ENCODE assay signal across 31 cellular contexts in genomic region chr15:72176155-72176554, GRCh38. TPM values are rescaled to one million over a fixed set of nuclear protein-coding genes. Genes with fewer than 3 reads are reported as not detected.
DNase-seq lines count a peak whose midpoint lies in the region; ATAC-seq, FAIRE-seq and TF ChIP-seq lines count a peak whose summit lies in the region.
"Had no signal": no experiment of that assay in that cellular context is flagged by ENCODE, and none has a peak within 500 bp of the region (broad histone marks: within the 10 kb centered on the region; RNA-seq: fewer than 3 reads in every experiment).

No MANE protein-coding gene starts in this region.

- H3K9me2 ChIP-seq in GM23248 (ENCODE audit: insufficient read depth), result no peaks in the 10 kb centered on the region

- no peak for TF ChIP-seq EP300 in H1 (IDR thresholded peaks at IDR 0.05; ENCODE audit: borderline replicate concordance in 1 of 2, low read depth in 2 of 2, low read length in 2 of 2)

- whole genome bisulfite sequencing in H1 (ENCODE audit: extremely low coverage in 1 of 2, insufficient coverage in 1 of 2, insufficient read length in 1 of 2, insufficient replicate concordance in 2 of 2, low coverage in 1 of 2, low lambda C conversion rate in 2 of 2, missing lambda C conversion rate in 1 of 2), 2 experiments, result 98% methylated on average over 6 of the region's 6 CpGs; no CpG with 5 or more reads in 1 of the 2 experiments
- 74 to 91% (median 88%) methylated on average over 6 of the region's 6 CpGs for WGBS in spleen, 5 donors
- 23 to 26% methylated on average over 5 to 6 of the region's 6 CpGs for WGBS in GM23248 (ENCODE audit: low coverage in 1 of 2, low lambda C conversion rate in 2 of 2, missing lambda C conversion rate in 2 of 2), 2 experiments

- H4K5ac ChIP-seq in H1 (ENCODE audit: insufficient read length, low read depth, low read length), result no peak overlapping the region

- 0 out of 2 replicates have a peak overlapping the region, but pooled peaks have one; percentile 9 for H2BK12ac ChIP-seq in H1 (ENCODE audit: low read depth, low read length)

- no peak for ATAC-seq in HG03469 (IDR thresholded peaks at IDR 0.05; ENCODE audit: unreplicated experiment)
- ATAC-seq: left lung, natural killer cell, WTC11 had no signal

- H2BK120ac ChIP-seq in H1 (replicated peaks; ENCODE audit: low read depth, low read length), result no peak overlapping the region

- TF ChIP-seq POLR2A in H1 (IDR thresholded peaks at IDR 0.05; ENCODE audit: control extremely low read depth in 1 of 2, low read depth in 2 of 2, low read length in 2 of 2) (no peak), spleen (IDR thresholded peaks at IDR 0.05) (no peak)

- in situ Hi-C loops in Caki2 (cut with HindIII; ENCODE audit: low pct_unique_long_range_greater_than_20kb, low sequenced_read_pairs), result no loop called here
- in situ Hi-C loops in GM23248 (cut with MboI), result no loop called here

- no peak overlapping the region for H4K8ac ChIP-seq in H1 (ENCODE audit: extremely low read depth, insufficient read depth, low read length)

- intact Hi-C loops in spleen (cut with DNase I; ENCODE audit: low total_unique reads), result no loop called here
- intact Hi-C loops in CD4-positive, alpha-beta memory T cell (cut with micrococcal nuclease), result no loop called here

- no peaks in the 10 kb centered on the region for H3K36me3 ChIP-seq in H1 (ENCODE audit: control insufficient read depth in 2 of 4, insufficient read depth in 4 of 4, low read length in 3 of 4)
- no peaks in the 10 kb centered on the region for H3K36me3 ChIP-seq in spleen
- no peaks in the 10 kb centered on the region for H3K36me3 ChIP-seq in GM23248 (ENCODE audit: low read depth)
- no peaks in the 10 kb centered on the region for H3K36me3 ChIP-seq in CD4-positive, alpha-beta memory T cell (ENCODE audit: insufficient read depth, low read length)
- H3K36me3 ChIP-seq: left lung, thoracic aorta, uterus had no signal

- H3K4me3 ChIP-seq in H1 (ENCODE audit: extremely low read depth in 1 of 4, insufficient read depth in 2 of 4, low read depth in 3 of 4, low read length in 4 of 4) (no peak overlapping the region), spleen (no peak overlapping the region), GM23248 (no peak overlapping the region)
- no peak overlapping the region for H3K4me3 ChIP-seq in CD4-positive, alpha-beta memory T cell (ENCODE audit: low read length in 2 of 2)
- H3K4me3 ChIP-seq: left lung, thoracic aorta, uterus had no signal

- no peak overlapping the region for H3K27ac ChIP-seq in H1 (ENCODE audit: low read depth, low read length)
- H3K27ac ChIP-seq in spleen, result no peak overlapping the region
- H3K27ac ChIP-seq in GM23248, result no peak overlapping the region
- no peak overlapping the region for H3K27ac ChIP-seq in CD4-positive, alpha-beta memory T cell (ENCODE audit: low read depth, low read length)
- H3K27ac ChIP-seq: C4-2B, left lung, thoracic aorta, uterus had no signal

- H3K4me3 Mint-ChIP-seq in CD4-positive, alpha-beta memory T cell, result no peak overlapping the region
- H3K4me3 Mint-ChIP-seq: activated naive CD8-positive, alpha-beta T cell; natural killer cell; stimulated activated naive CD8-positive, alpha-beta T cell treated with anti-CD3 and anti-CD28 coated beads, Interleukin-15, Interleukin-2, amounts not matched to agents 100 ng/mL and 50 ng/mL, for 24 hours; WTC11 had no signal

- CTCF ChIA-PET in H1 (lab: Charles Lee; ENCODE audit: partially characterized antibody), result interaction anchor here (1.3 to 1.5 kb wide), 2 partner anchors 8 to 20 kb away, joined by 6 read pairs; no protein-coding TSS in a partner anchor
- CTCF ChIA-PET in CD4-positive, alpha-beta memory T cell (lab: Charles Lee; ENCODE audit: partially characterized antibody), result no interaction called here

- peaks cover 0 to 4% (median 0%) of the 10 kb centered on the region in 4 experiments; a peak in 1 of 7 replicates for H3K4me1 ChIP-seq in H1 (replicated peaks in 1 of 4; ENCODE audit: control insufficient read depth in 3 of 4, insufficient read depth in 4 of 4, low read length in 3 of 4)
- no peaks in the 10 kb centered on the region for H3K4me1 ChIP-seq in spleen
- H3K4me1 ChIP-seq in GM23248 (ENCODE audit: insufficient read depth), result no peaks in the 10 kb centered on the region
- H3K4me1 ChIP-seq in CD4-positive, alpha-beta memory T cell (ENCODE audit: insufficient read depth, low read length), result no peaks in the 10 kb centered on the region
- H3K4me1 ChIP-seq: uterus had no signal

- H3K23me2 ChIP-seq in H1 (ENCODE audit: low read depth, low read length), result no peaks in the 10 kb centered on the region

- H3K4me2 ChIP-seq in H1 (ENCODE audit: insufficient read depth in 1 of 2, low read depth in 2 of 2, low read length in 2 of 2) (no peak overlapping the region), GM23248 (ENCODE audit: unreplicated experiment) (no peak overlapping the region)

- DNase-seq in Caki2 (ENCODE audit: low read depth), result peak; percentile 13
- DNase-seq in H1 (ENCODE audit: low read depth in 1 of 2, low spot score in 2 of 2), result no peak
- DNase-seq in midbrain (lab: John Stamatoyannopoulos, UW), result peak; percentile 8
- peak; percentile 61 for DNase-seq in spleen
- no peak for DNase-seq in GM23248
- DNase-seq in CD4-positive, alpha-beta memory T cell, result no peak
- DNase-seq: activated CD4-positive, alpha-beta T cell treated with anti-CD3 and anti-CD28 coated beads, Interleukin-2, amount 50 U/mL, for 1 hour; activated effector memory CD4-positive, alpha-beta T cell treated with Interleukin-2 at 50 U/mL for 16 hours; activated T-cell treated with anti-CD3 and anti-CD28 coated beads, Interleukin-2, amount 50 U/mL, for 1 hour; Calu3; DND-41; effector CD4-positive, alpha-beta T cell; left lung; natural killer cell; NCI-H1092; NCI-H187 treated with DMSO at 0.1 percent for 48 hours; NCI-H2171; NCI-H82; occipital lobe; small intestine; T-helper 1 cell; uterus had no signal

- H3K56ac ChIP-seq in H1 (replicated peaks; ENCODE audit: insufficient read length, low read depth, low read length), result no peak overlapping the region

- TF ChIP-seq RAD21 in H1 (IDR thresholded peaks at IDR 0.05 in 1 of 2, conservative IDR thresholded peaks at IDR 0.05 in 1 of 2; ENCODE audit: low read depth in 2 of 2, low read length in 2 of 2), result no peak

- H3K9me3 Mint-ChIP-seq in CD4-positive, alpha-beta memory T cell, result no peaks in the 10 kb centered on the region
- H3K9me3 Mint-ChIP-seq: natural killer cell; stimulated activated naive CD8-positive, alpha-beta T cell treated with anti-CD3 and anti-CD28 coated beads, Interleukin-15, Interleukin-2, amounts not matched to agents 100 ng/mL and 50 ng/mL, for 24 hours; WTC11 had no signal

- H3K27me3 ChIP-seq in H1 (replicated peaks in 1 of 4; ENCODE audit: control insufficient read depth in 3 of 4, extremely low read depth in 1 of 4, insufficient read depth in 3 of 4, low read length in 3 of 4) (no peaks in the 10 kb centered on the region), spleen (replicated peaks in 1 of 7) (peaks cover 0 to 19% (median 0%) of the 10 kb centered on the region in 7 donors), GM23248 (replicated peaks; ENCODE audit: insufficient read depth) (peaks cover 22% of the 10 kb centered on the region; the same call in 1 of the 2 replicates)
- H3K27me3 ChIP-seq in CD4-positive, alpha-beta memory T cell (ENCODE audit: insufficient read depth, low read length), result peaks cover 5% of the 10 kb centered on the region
- H3K27me3 ChIP-seq: left lung, uterus had no signal

- H3K9me3 ChIP-seq in H1 (ENCODE audit: insufficient read depth in 2 of 2, low read depth in 1 of 2, low read length in 1 of 2) (no peaks in the 10 kb centered on the region), spleen (no peaks in the 10 kb centered on the region), GM23248 (ENCODE audit: low read depth) (no peaks in the 10 kb centered on the region)
- no peaks in the 10 kb centered on the region for H3K9me3 ChIP-seq in CD4-positive, alpha-beta memory T cell (ENCODE audit: control insufficient read depth in 1 of 2, low read length in 2 of 2)
- H3K9me3 ChIP-seq: left lung, thoracic aorta, uterus had no signal

- no peak overlapping the region for H2BK5ac ChIP-seq in H1 (ENCODE audit: low read depth, low read length)

- no peak overlapping the region for H3K18ac ChIP-seq in H1 (ENCODE audit: extremely low read depth, low read length)

- POLR2A ChIA-PET in H1 (lab: Charles Lee; ENCODE audit: partially characterized antibody), result no interaction called here
- POLR2A ChIA-PET in CD4-positive, alpha-beta memory T cell (lab: Charles Lee; ENCODE audit: partially characterized antibody), result no interaction called here

- no peaks in the 10 kb centered on the region for H3K79me2 ChIP-seq in H1 (ENCODE audit: control insufficient read depth in 1 of 2, insufficient read depth in 2 of 2, low read length in 2 of 2)
- no peaks in the 10 kb centered on the region for H3K79me2 ChIP-seq in GM23248 (ENCODE audit: insufficient read depth)

- no peak overlapping the region for H3K23ac ChIP-seq in H1 (ENCODE audit: insufficient read length)

- no peaks in the 10 kb centered on the region for H3K4me1 Mint-ChIP-seq in CD4-positive, alpha-beta memory T cell
- H3K4me1 Mint-ChIP-seq: natural killer cell had no signal

- H3F3A ChIP-seq in GM23248 (ENCODE audit: insufficient read depth), result no peaks in the 10 kb centered on the region

- H2AK5ac ChIP-seq in H1 (ENCODE audit: low read depth, low read length), result no peak overlapping the region

- no peak overlapping the region for H3K4ac ChIP-seq in H1 (replicated peaks; ENCODE audit: insufficient read length, low read depth, low read length)

- H2AFZ ChIP-seq in H1 (ENCODE audit: low read length) (no peak overlapping the region), GM23248 (no peak overlapping the region)

- H3K27ac Mint-ChIP-seq in CD4-positive, alpha-beta memory T cell, result no peak overlapping the region
- H3K27ac Mint-ChIP-seq: activated naive CD8-positive, alpha-beta T cell; natural killer cell; stimulated activated naive CD8-positive, alpha-beta T cell treated with anti-CD3 and anti-CD28 coated beads, Interleukin-15, Interleukin-2, amounts not matched to agents 100 ng/mL and 50 ng/mL, for 24 hours; WTC11 had no signal

- no peaks in the 10 kb centered on the region for H3K79me1 ChIP-seq in H1 (ENCODE audit: low read depth, low read length)

- no peak for TF ChIP-seq CTCF in H1 (IDR thresholded peaks at IDR 0.05; ENCODE audit: control extremely low read depth in 1 of 3, insufficient read depth in 1 of 3, low read depth in 1 of 3, low read length in 3 of 3)
- TF ChIP-seq CTCF in spleen (IDR thresholded peaks at IDR 0.05 in 8 of 11, conservative IDR thresholded peaks at IDR 0.05 in 3 of 11), result no peak

- H3K36me3 Mint-ChIP-seq in CD4-positive, alpha-beta memory T cell, result no peaks in the 10 kb centered on the region
- H3K36me3 Mint-ChIP-seq: activated naive CD8-positive, alpha-beta T cell; natural killer cell; WTC11 had no signal

- H2BK15ac ChIP-seq in H1 (ENCODE audit: low read length), result no peak overlapping the region

- H3K14ac ChIP-seq in H1 (ENCODE audit: insufficient read length), result no peak overlapping the region

- H4K20me1 ChIP-seq in H1 (replicated peaks in 1 of 2; ENCODE audit: control insufficient read depth in 1 of 2, insufficient read depth in 2 of 2, low read length in 2 of 2) (no peaks in the 10 kb centered on the region), GM23248 (ENCODE audit: insufficient read depth) (no peaks in the 10 kb centered on the region)

- H3K9ac ChIP-seq in H1 (replicated peaks in 1 of 4; ENCODE audit: extremely low read depth in 1 of 4, low read depth in 3 of 4, low read length in 3 of 4) (no peak overlapping the region), GM23248 (no peak overlapping the region)

- no peak for FAIRE-seq in H1 (lab: Jason Lieb, UNC)
- FAIRE-seq: small intestine had no signal

- no peak overlapping the region for H2BK20ac ChIP-seq in H1 (ENCODE audit: low read length)

- peaks cover 7 to 10% of the 10 kb centered on the region in 2 donors for H3K27me3 Mint-ChIP-seq in CD4-positive, alpha-beta memory T cell

- peak overlapping the region; percentile 42 for H4K91ac ChIP-seq in H1 (replicated peaks; ENCODE audit: insufficient read length, low read length)

RNA-seq across cellular contexts. Expression of gene GRAMD2A, which starts 21.4 kb away (rescaled TPM):
- total RNA-seq in Caki2 (2014; rRNA removed; shearing (Covaris generic); ENCODE audit: low replicate concordance), result 0.47 and 12.9 TPM in 2 replicates
- 0.36 and 1.5 TPM in 2 replicates for total RNA-seq in H1 (2021; fragmentation: NEBNext Ultra II Directional; extraction: Animal tissue kit (Norgen Biotek cat#: 25700))
- polyA plus RNA-seq in H1 (2011; rRNA removed) (0.57 and 0.66 TPM in 2 replicates), spleen (under 1 TPM; 0.03 to 0.11 (median 0.06) TPM), GM23248 (2016; fragmentation: Nextera tagmentation; extraction: Ambion mirVana) (not detected in 2 replicates)
- 0.88 TPM for polyA plus RNA-seq in H1 (2011; cell fraction: cytosol; rRNA removed)
- 1.4 TPM for polyA plus RNA-seq in H1 (2011; cell fraction: nucleus; rRNA removed)
- polyA plus RNA-seq in H1 (2012, experiment 1 of 2), result 0.69 to 1.1 TPM (median 0.82 TPM) in 4 replicates
- 0.41 TPM for polyA plus RNA-seq in H1 (2012, experiment 2 of 2)
- 0.65 TPM for polyA plus RNA-seq in H1 (2013, experiment 1 of 2)
- polyA plus RNA-seq in H1 (2013, experiment 2 of 2), result 0.44 TPM
- polyA minus RNA-seq in H1 (2011; rRNA and poly(A)+ RNA removed), result 1.3 and 2.1 TPM in 2 replicates
- polyA minus RNA-seq in H1 (2011; cell fraction: cytosol; rRNA and poly(A)+ RNA removed), result 1.4 TPM
- polyA minus RNA-seq in H1 (2011; cell fraction: nucleus; rRNA and poly(A)+ RNA removed), result 0.90 TPM
- under 1 TPM in 1 of 7 donors, not detected in 6; 0.34 TPM for total RNA-seq in spleen
- not detected in 2 replicates for total RNA-seq in GM23248 (2014; rRNA removed; shearing (Covaris generic))
- total RNA-seq in CD4-positive, alpha-beta memory T cell, result not detected
- polyA plus RNA-seq in CD4-positive, alpha-beta memory T cell, result not detected
- total RNA-seq: glomerular endothelial cell, HT1080, natural killer cell, RPMI7951 had no signal

RNA-seq across cellular contexts. Expression of gene PKM, which starts 54.8 kb away (rescaled TPM):
- total RNA-seq in Caki2 (2014; rRNA removed; shearing (Covaris generic); ENCODE audit: low replicate concordance), result 3,717 and 4,058 TPM in 2 replicates
- total RNA-seq in H1 (2021; fragmentation: NEBNext Ultra II Directional; extraction: Animal tissue kit (Norgen Biotek cat#: 25700)), result 761 and 780 TPM in 2 replicates
- polyA plus RNA-seq in H1 (2011; rRNA removed) (856 and 1,089 TPM in 2 replicates), spleen (100 to 1,000 TPM; 156 to 250 (median 187) TPM), GM23248 (2016; fragmentation: Nextera tagmentation; extraction: Ambion mirVana) (2,427 and 2,525 TPM in 2 replicates)
- polyA plus RNA-seq in H1 (2011; cell fraction: cytosol; rRNA removed), result 1,111 TPM
- polyA plus RNA-seq in H1 (2011; cell fraction: nucleus; rRNA removed), result 1,343 TPM
- 1,003 to 1,133 TPM (median 1,096 TPM) in 4 replicates for polyA plus RNA-seq in H1 (2012, experiment 1 of 2)
- 1,059 TPM for polyA plus RNA-seq in H1 (2012, experiment 2 of 2)
- 646 TPM for polyA plus RNA-seq in H1 (2013, experiment 1 of 2)
- polyA plus RNA-seq in H1 (2013, experiment 2 of 2), result 625 TPM
- 1,050 and 1,384 TPM in 2 replicates for polyA minus RNA-seq in H1 (2011; rRNA and poly(A)+ RNA removed)
- 677 TPM for polyA minus RNA-seq in H1 (2011; cell fraction: cytosol; rRNA and poly(A)+ RNA removed)
- 678 TPM for polyA minus RNA-seq in H1 (2011; cell fraction: nucleus; rRNA and poly(A)+ RNA removed)
- total RNA-seq in spleen, result 100 to 1,000 TPM; 333 to 543 (median 379) TPM
- total RNA-seq in GM23248 (2014; rRNA removed; shearing (Covaris generic)), result 2,534 and 2,557 TPM in 2 replicates
- 100 to 1,000 TPM; 378 to 383 TPM for total RNA-seq in CD4-positive, alpha-beta memory T cell
- polyA plus RNA-seq in CD4-positive, alpha-beta memory T cell, result 100 to 1,000 TPM; 440 to 658 TPM

RNA-seq across cellular contexts. Expression of gene SENP8, which starts 58.0 kb away (rescaled TPM):
- total RNA-seq in Caki2 (2014; rRNA removed; shearing (Covaris generic); ENCODE audit: low replicate concordance), result 2.1 and 5.7 TPM in 2 replicates
- 3.6 and 6.0 TPM in 2 replicates for total RNA-seq in H1 (2021; fragmentation: NEBNext Ultra II Directional; extraction: Animal tissue kit (Norgen Biotek cat#: 25700))
- polyA plus RNA-seq in H1 (2011; rRNA removed) (2.2 and 4.1 TPM in 2 replicates), spleen (1 to 10 TPM in 1 of 3 donors, under 1 TPM in 2; 0.57 to 1.5 (median 0.89) TPM), GM23248 (2016; fragmentation: Nextera tagmentation; extraction: Ambion mirVana) (3.8 and 4.0 TPM in 2 replicates)
- 3.8 TPM for polyA plus RNA-seq in H1 (2011; cell fraction: cytosol; rRNA removed)
- 5.9 TPM for polyA plus RNA-seq in H1 (2011; cell fraction: nucleus; rRNA removed)
- polyA plus RNA-seq in H1 (2012, experiment 1 of 2), result 3.0 to 4.2 TPM (median 3.3 TPM) in 4 replicates
- polyA plus RNA-seq in H1 (2012, experiment 2 of 2), result 0.43 TPM
- polyA plus RNA-seq in H1 (2013, experiment 1 of 2), result 2.8 TPM
- 3.1 TPM for polyA plus RNA-seq in H1 (2013, experiment 2 of 2)
- 15.5 and 16.2 TPM in 2 replicates for polyA minus RNA-seq in H1 (2011; rRNA and poly(A)+ RNA removed)
- polyA minus RNA-seq in H1 (2011; cell fraction: cytosol; rRNA and poly(A)+ RNA removed), result 4.0 TPM
- 3.0 TPM for polyA minus RNA-seq in H1 (2011; cell fraction: nucleus; rRNA and poly(A)+ RNA removed)
- total RNA-seq in spleen, result 1 to 10 TPM in 6 of 7 donors, under 1 TPM in 1; 0.93 to 3.0 (median 1.5) TPM
- 2.5 and 2.8 TPM in 2 replicates for total RNA-seq in GM23248 (2014; rRNA removed; shearing (Covaris generic))
- 1 to 10 TPM; 1.1 to 2.6 TPM for total RNA-seq in CD4-positive, alpha-beta memory T cell
- polyA plus RNA-seq in CD4-positive, alpha-beta memory T cell, result 1 to 10 TPM in 1 of 2 donors, under 1 TPM in 1; 0.69 to 1.4 TPM

RNA-seq across cellular contexts. Expression of gene MYO9A, which starts 58.2 kb away (rescaled TPM):
- total RNA-seq in Caki2 (2014; rRNA removed; shearing (Covaris generic); ENCODE audit: low replicate concordance), result 6.3 and 10.2 TPM in 2 replicates
- 26.0 and 29.5 TPM in 2 replicates for total RNA-seq in H1 (2021; fragmentation: NEBNext Ultra II Directional; extraction: Animal tissue kit (Norgen Biotek cat#: 25700))
- polyA plus RNA-seq in H1 (2011; rRNA removed), result 3.9 and 4.9 TPM in 2 replicates
- 5.2 TPM for polyA plus RNA-seq in H1 (2011; cell fraction: cytosol; rRNA removed)
- 12.6 TPM for polyA plus RNA-seq in H1 (2011; cell fraction: nucleus; rRNA removed)
- polyA plus RNA-seq in H1 (2012, experiment 1 of 2), result 5.3 to 9.8 TPM (median 6.2 TPM) in 4 replicates
- 0.80 TPM for polyA plus RNA-seq in H1 (2012, experiment 2 of 2)
- polyA plus RNA-seq in H1 (2013, experiment 1 of 2), result 6.3 TPM
- 5.0 TPM for polyA plus RNA-seq in H1 (2013, experiment 2 of 2)
- 61.9 and 71.4 TPM in 2 replicates for polyA minus RNA-seq in H1 (2011; rRNA and poly(A)+ RNA removed)
- polyA minus RNA-seq in H1 (2011; cell fraction: cytosol; rRNA and poly(A)+ RNA removed), result 18.6 TPM
- 93.1 TPM for polyA minus RNA-seq in H1 (2011; cell fraction: nucleus; rRNA and poly(A)+ RNA removed)
- total RNA-seq in spleen, result 10 to 100 TPM; 45.0 to 80.9 (median 57.7) TPM
- polyA plus RNA-seq in spleen, result 1 to 10 TPM; 1.7 to 2.4 (median 2.1) TPM
- total RNA-seq in GM23248 (2014; rRNA removed; shearing (Covaris generic)), result 20.4 and 22.6 TPM in 2 replicates
- 10.6 and 11.2 TPM in 2 replicates for polyA plus RNA-seq in GM23248 (2016; fragmentation: Nextera tagmentation; extraction: Ambion mirVana)
- 10 to 100 TPM; 37.9 to 44.0 TPM for total RNA-seq in CD4-positive, alpha-beta memory T cell
- polyA plus RNA-seq in CD4-positive, alpha-beta memory T cell, result 10 to 100 TPM in 1 of 2 donors, 1 to 10 TPM in 1; 7.8 to 18.1 TPM

Comparison
In these comparisons a context has a peak if more than half of its experiments do, and no peak if none do; other contexts are left out.
1. DNase-seq: peak in Caki2 (single experiment), midbrain (single experiment) and spleen (single experiment); none in H1 (0 of 2), GM23248 (single experiment) and CD4-positive, alpha-beta memory T cell (0 of 5).